7 cellular contexts compared by ENCODE assay signal in genomic region chr19:7942981-7943443, GRCh38. TPM values are rescaled to one million over a fixed set of nuclear protein-coding genes. Genes with fewer than 3 reads are reported as not detected.
DNase-seq lines count a peak whose midpoint lies in the region; ATAC-seq and TF ChIP-seq lines count a peak whose summit lies in the region.

No MANE protein-coding gene starts in this region.

- no peak for TF ChIP-seq CTCF in Loucy (conservative IDR thresholded peaks at IDR 0.05; ENCODE audit: low read length)
- TF ChIP-seq CTCF in coronary artery (IDR thresholded peaks at IDR 0.05) = no peak

- H3K4me3 ChIP-seq in Loucy (ENCODE audit: low read length, poor library complexity, severe bottlenecking) (peak overlapping the region; percentile 80), coronary artery (peak overlapping the region; percentile 94)

- no peaks in the 10 kb centered on the region for H3K9me2 ChIP-seq in Loucy (replicated peaks; ENCODE audit: low read depth, low read length)

- peak overlapping the region; percentile 90 for H3K9ac ChIP-seq in Loucy (ENCODE audit: low read depth, low read length, poor library complexity, severe bottlenecking)

- H3K79me2 ChIP-seq in Loucy (ENCODE audit: insufficient read depth, low read length) = peaks cover 31% of the 10 kb centered on the region

- no peaks in the 10 kb centered on the region for H4K20me1 ChIP-seq in Loucy (ENCODE audit: insufficient read depth, low read length, poor library complexity, severe bottlenecking)

- H3K27ac ChIP-seq in coronary artery = peak overlapping the region; percentile 95 to 96

- no peaks in the 10 kb centered on the region for H3K9me3 ChIP-seq in Loucy (ENCODE audit: insufficient read depth, low read depth, low read length)

- H3F3A ChIP-seq in Loucy (ENCODE audit: low read depth) = no peaks in the 10 kb centered on the region

- H2AFZ ChIP-seq in Loucy (ENCODE audit: low read length) = peak overlapping the region; percentile 91

- DNase-seq in coronary artery (ENCODE audit: low spot score) (no peak), myocyte (ENCODE audit: low read depth) (peak; percentile 7), cerebellar cortex (ENCODE audit: low spot score) (no peak), putamen (ENCODE audit: low spot score) (no peak), Ammon's horn (ENCODE audit: low spot score) (no peak)

- H3K36me3 ChIP-seq in Loucy (ENCODE audit: insufficient read depth, low read length) = peaks cover 3% of the 10 kb centered on the region; the same call in 1 of the 2 replicates

- no peaks in the 10 kb centered on the region for H3K27me3 ChIP-seq in Loucy (ENCODE audit: insufficient read depth, low read length, poor library complexity, severe bottlenecking)

- peak overlapping the region; percentile 65 for H3K4me2 ChIP-seq in Loucy (ENCODE audit: low read depth, low read length, poor library complexity, severe bottlenecking)

- peak; percentile 17 for ATAC-seq in GM19455 (IDR thresholded peaks at IDR 0.05; ENCODE audit: unreplicated experiment)

- H3K4me1 ChIP-seq in Loucy (ENCODE audit: insufficient read depth, low read length, poor library complexity, severe bottlenecking) = peaks cover 6% of the 10 kb centered on the region

RNA-seq across cellular contexts. Expression of gene TIMM44, which starts 0.5 kb away (rescaled TPM):
- 72.6 and 88.3 TPM in 2 replicates for total RNA-seq in myocyte
- polyA plus RNA-seq in myocyte (2012) = 52.4 TPM

RNA-seq across cellular contexts. Expression of gene CTXN1, which starts 17.1 kb away (rescaled TPM):
- total RNA-seq in myocyte = 5.0 and 7.5 TPM in 2 replicates
- polyA plus RNA-seq in myocyte (2012) = 20.0 TPM

RNA-seq across cellular contexts. Expression of gene SNAPC2, which starts 22.9 kb away (rescaled TPM):
- total RNA-seq in myocyte = 21.5 and 27.5 TPM in 2 replicates
- 17.3 TPM for polyA plus RNA-seq in myocyte (2012)

RNA-seq across cellular contexts. Expression of gene TGFBR3L, which starts 28.4 kb away (rescaled TPM):
- 0.21 and 4.2 TPM in 2 replicates for total RNA-seq in myocyte
- 0.98 TPM for polyA plus RNA-seq in myocyte (2012)

RNA-seq across cellular contexts. Expression of gene MAP2K7, which starts 39.3 kb away (rescaled TPM):
- total RNA-seq in myocyte = 13.1 and 16.0 TPM in 2 replicates
- polyA plus RNA-seq in myocyte (2012) = 25.3 TPM
